Comparison of ENCODE assay signal across 13 cellular contexts in the genomic region with DNA sequence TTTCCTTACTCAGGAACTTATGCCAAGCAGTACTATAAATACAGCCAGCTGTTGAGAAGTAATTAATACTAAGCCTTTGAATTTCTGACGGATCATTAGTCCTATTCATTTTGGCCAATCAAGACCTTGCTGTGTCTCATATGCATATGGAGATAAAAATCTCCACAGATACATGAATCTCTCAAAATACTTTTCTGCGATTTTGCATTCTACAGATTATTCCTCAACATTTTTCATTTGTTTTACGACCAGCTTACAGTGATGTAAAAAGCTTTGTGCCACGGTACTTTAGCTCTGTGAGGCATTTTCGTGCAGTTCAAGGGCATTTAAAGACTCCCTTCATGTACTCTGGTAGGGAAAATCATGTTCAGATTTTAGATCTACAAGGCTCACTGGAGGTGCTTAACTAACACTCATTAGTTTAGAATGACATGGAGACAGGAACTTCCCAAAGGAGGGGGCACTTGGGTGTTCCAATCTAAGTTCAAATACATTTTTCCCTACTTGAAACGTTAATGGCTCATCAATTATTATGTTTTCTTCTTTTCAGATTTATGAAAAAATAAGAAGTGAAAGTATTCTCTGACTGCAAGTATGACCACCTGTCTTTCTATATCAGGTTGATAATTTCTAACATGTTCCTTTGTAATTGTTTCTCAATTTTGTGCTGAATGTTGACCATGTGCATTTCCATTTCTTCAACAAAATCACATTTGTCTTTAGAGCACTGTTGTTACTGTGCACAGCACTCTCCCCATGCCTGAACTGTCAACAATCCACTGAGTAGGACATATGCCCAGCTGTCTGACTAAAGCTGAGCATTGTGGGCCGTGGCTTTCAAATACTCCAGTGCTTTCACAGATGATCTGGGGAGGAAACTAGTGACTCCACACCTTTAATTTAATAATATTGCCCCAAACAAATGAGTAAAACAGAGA. TPM values are rescaled to one million over a fixed set of nuclear protein-coding genes. Genes with fewer than 3 reads are reported as not detected.
DNase-seq lines count a peak whose midpoint lies in the region; ATAC-seq lines count a peak whose summit lies in the region.
"Had no signal": no experiment of that assay in that cellular context is flagged by ENCODE, and none has a peak within 500 bp of the region (broad histone marks: within the 10 kb centered on the region; RNA-seq: fewer than 3 reads in every experiment).

No MANE protein-coding gene starts in this region.

- ATAC-seq in HG02763 (IDR thresholded peaks at IDR 0.05; ENCODE audit: unreplicated experiment), result peak; percentile 59
- ATAC-seq in stimulated activated naive B cell treated with anti-CD40 and anti-IgM and Interleukin-4, amounts not matched to agents 10 μg/mL and 1 μg/mL and 100 μg/mL, for 72 hours (replicated peaks), result peak; percentile 50 to 67
- ATAC-seq: HCT116, sciatic nerve had no signal

- no peaks in the 10 kb centered on the region for H3K9me3 ChIP-seq in CD4-positive, alpha-beta memory T cell (ENCODE audit: control insufficient read depth in 1 of 2, low read length in 2 of 2)

- CTCF ChIA-PET in CD4-positive, alpha-beta memory T cell (lab: Charles Lee; ENCODE audit: partially characterized antibody), result no interaction called here

- peak overlapping the region in 3 of 4 donors; percentile 46 to 89 (median 67) for H3K4me3 Mint-ChIP-seq in IgD-negative memory B cell
- no peak overlapping the region for H3K4me3 Mint-ChIP-seq in stimulated activated naive B cell treated with anti-CD40 and anti-IgM and Interleukin-4, amounts not matched to agents 10 μg/mL and 1 μg/mL and 100 μg/mL, for 72 hours
- H3K4me3 Mint-ChIP-seq in CD4-positive, alpha-beta memory T cell, result no peak overlapping the region
- H3K4me3 Mint-ChIP-seq: central memory CD8-positive, alpha-beta T cell had no signal

- POLR2A ChIA-PET in CD4-positive, alpha-beta memory T cell (lab: Charles Lee; ENCODE audit: partially characterized antibody), result no interaction called here

- peaks cover 40 to 47% (median 41%) of the 10 kb centered on the region in 3 donors for H3K4me1 Mint-ChIP-seq in IgD-negative memory B cell
- peaks cover 26 to 47% of the 10 kb centered on the region in 2 donors for H3K4me1 Mint-ChIP-seq in stimulated activated naive B cell treated with anti-CD40 and anti-IgM and Interleukin-4, amounts not matched to agents 10 μg/mL and 1 μg/mL and 100 μg/mL, for 72 hours
- peaks cover 6 to 14% (median 11%) of the 10 kb centered on the region in 4 donors for H3K4me1 Mint-ChIP-seq in CD4-positive, alpha-beta memory T cell

- peak; percentile 10 for DNase-seq in DMS53 (lab: John Stamatoyannopoulos, UW)
- DNase-seq in DMS53 treated with DMSO at 0.1 percent for 48 hours (lab: John Stamatoyannopoulos, UW; ENCODE audit: unreplicated experiment), result no peak
- no peak for DNase-seq in stimulated activated naive B cell treated with anti-CD40 and anti-IgM and Interleukin-4, amounts not matched to agents 10 μg/mL and 1 μg/mL and 100 μg/mL, for 72 hours
- no peak for DNase-seq in activated CD4-positive, alpha-beta T cell treated with anti-CD3 and anti-CD28 coated beads, Interleukin-2, amount 50 U/mL, for 48 hours
- DNase-seq in amniotic stem cell (lab: John Stamatoyannopoulos, UW), result no peak
- no peak for DNase-seq in CD4-positive, alpha-beta memory T cell
- DNase-seq: mesenchymal stem cell had no signal

- H3K4me3 ChIP-seq in CD4-positive, alpha-beta memory T cell (ENCODE audit: low read length in 2 of 2), result no peak overlapping the region

- H3K27me3 ChIP-seq in CD4-positive, alpha-beta memory T cell (ENCODE audit: insufficient read depth, low read length), result no peaks in the 10 kb centered on the region

- peak overlapping the region in 1 of 3 donors; percentile 52 for H3K27ac Mint-ChIP-seq in IgD-negative memory B cell
- no peak overlapping the region for H3K27ac Mint-ChIP-seq in stimulated activated naive B cell treated with anti-CD40 and anti-IgM and Interleukin-4, amounts not matched to agents 10 μg/mL and 1 μg/mL and 100 μg/mL, for 72 hours
- H3K27ac Mint-ChIP-seq in CD4-positive, alpha-beta memory T cell, result peak overlapping the region in 2 of 7 donors; percentile 6 to 35

- H3K27me3 Mint-ChIP-seq in IgD-negative memory B cell, result no peaks in the 10 kb centered on the region
- no peaks in the 10 kb centered on the region for H3K27me3 Mint-ChIP-seq in stimulated activated naive B cell treated with anti-CD40 and anti-IgM and Interleukin-4, amounts not matched to agents 10 μg/mL and 1 μg/mL and 100 μg/mL, for 72 hours
- H3K27me3 Mint-ChIP-seq in CD4-positive, alpha-beta memory T cell, result no peaks in the 10 kb centered on the region
- H3K27me3 Mint-ChIP-seq: central memory CD8-positive, alpha-beta T cell had no signal

- H3K36me3 ChIP-seq in CD4-positive, alpha-beta memory T cell (ENCODE audit: insufficient read depth, low read length), result peaks cover 8% of the 10 kb centered on the region

- H3K9me3 Mint-ChIP-seq in IgD-negative memory B cell, result no peaks in the 10 kb centered on the region
- no peaks in the 10 kb centered on the region for H3K9me3 Mint-ChIP-seq in stimulated activated naive B cell treated with anti-CD40 and anti-IgM and Interleukin-4, amounts not matched to agents 10 μg/mL and 1 μg/mL and 100 μg/mL, for 72 hours
- no peaks in the 10 kb centered on the region for H3K9me3 Mint-ChIP-seq in CD4-positive, alpha-beta memory T cell
- H3K9me3 Mint-ChIP-seq: central memory CD8-positive, alpha-beta T cell had no signal

- no peaks in the 10 kb centered on the region for H3K4me1 ChIP-seq in CD4-positive, alpha-beta memory T cell (ENCODE audit: insufficient read depth, low read length)

- H3K36me3 Mint-ChIP-seq in IgD-negative memory B cell, result peaks cover 2% of the 10 kb centered on the region
- H3K36me3 Mint-ChIP-seq in stimulated activated naive B cell treated with anti-CD40 and anti-IgM and Interleukin-4, amounts not matched to agents 10 μg/mL and 1 μg/mL and 100 μg/mL, for 72 hours, result peaks cover 22 to 26% of the 10 kb centered on the region in 2 donors
- H3K36me3 Mint-ChIP-seq in CD4-positive, alpha-beta memory T cell, result peaks cover 53 to 71% of the 10 kb centered on the region in 2 donors

- no peak overlapping the region for H3K27ac ChIP-seq in CD4-positive, alpha-beta memory T cell (ENCODE audit: low read depth, low read length)
- H3K27ac ChIP-seq: 22Rv1 had no signal

- intact Hi-C loops in CD4-positive, alpha-beta memory T cell (cut with micrococcal nuclease), result no loop called here

RNA-seq across cellular contexts. Expression of a gene that starts 16.4 kb away (rescaled TPM):
- polyA plus RNA-seq in IgD-negative memory B cell, result 16.5 TPM
- total RNA-seq in CD4-positive, alpha-beta memory T cell, result 10 to 100 TPM; 30.2 to 32.8 TPM
- polyA plus RNA-seq in CD4-positive, alpha-beta memory T cell, result 10 to 100 TPM; 25.0 to 28.5 TPM

Comparison
In these comparisons a context has a peak if more than half of its experiments do, and no peak if none do; other contexts are left out.
1. H3K4me3 Mint-ChIP-seq: peak in IgD-negative memory B cell (3 of 4); none in stimulated activated naive B cell treated with anti-CD40 and anti-IgM and Interleukin-4, amounts not matched to agents 10 μg/mL and 1 μg/mL and 100 μg/mL, for 72 hours (0 of 2) and CD4-positive, alpha-beta memory T cell (0 of 8).